ENCODE assay signal across 28 cellular contexts in the genomic region with DNA sequence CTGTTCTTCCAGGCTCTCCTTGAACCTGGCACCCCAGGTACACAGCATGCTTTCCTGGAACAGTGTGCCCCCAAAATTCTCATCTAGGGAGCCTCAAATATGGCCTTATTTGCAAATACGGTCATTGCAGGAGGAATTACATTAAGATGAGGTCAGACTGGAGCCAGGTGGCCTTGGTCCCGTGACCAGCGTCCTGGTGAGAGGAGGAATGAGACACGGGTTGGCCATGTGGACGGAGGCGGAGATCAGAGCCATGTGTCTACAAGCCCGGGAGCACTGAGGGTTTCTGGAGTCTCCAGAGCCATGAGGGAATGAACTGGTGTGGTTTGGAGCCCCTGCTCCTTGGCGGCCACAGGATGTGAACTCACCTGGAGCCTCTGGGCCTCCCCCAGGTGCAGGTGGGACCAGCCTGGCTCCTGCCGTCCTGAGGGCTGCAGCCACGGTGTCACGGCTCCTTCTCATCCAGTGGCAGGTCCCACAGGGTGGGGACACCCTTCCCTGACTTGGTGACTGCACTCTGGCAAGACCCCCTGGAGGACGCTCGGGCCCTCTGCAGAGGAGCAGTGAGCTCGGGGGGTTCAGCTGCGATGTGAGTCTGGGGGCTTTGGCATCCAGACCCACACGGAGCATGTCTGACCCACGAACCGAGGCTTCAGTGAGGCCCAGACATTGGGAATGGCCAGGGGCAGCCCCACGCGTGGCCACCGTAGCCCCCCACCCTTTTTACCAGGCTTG. TPM values are rescaled to one million over a fixed set of nuclear protein-coding genes. Genes with fewer than 3 reads are reported as not detected.
"Had no signal": no experiment of that assay in that cellular context is flagged by ENCODE, and none has a peak within 500 bp of the region (broad histone marks: within the 10 kb centered on the region; RNA-seq: fewer than 3 reads in every experiment).

No MANE protein-coding gene starts in this region.

- FAIRE-seq: frontal cortex, kidney had no signal

- ATAC-seq: heart right ventricle; left cardiac atrium; left ventricle myocardium superior; natural killer cell treated with Interleukin-12 subunit alpha and Interleukin-12 subunit beta and Interleukin-15 and Interleukin-18, amount 100 ng/mL, for 72 hours; stimulated activated naive B cell treated with anti-CD40 and anti-IgM and Interleukin-4, amounts not matched to agents 10 μg/mL and 1 μg/mL and 100 μg/mL, for 72 hours; stimulated activated naive CD8-positive, alpha-beta T cell treated with anti-CD3 and anti-CD28 coated beads, Interleukin-15, amount 100 ng/mL, for 72 hours had no signal

- H3K36me3 Mint-ChIP-seq: natural killer cell treated with Interleukin-12 subunit alpha and Interleukin-12 subunit beta and Interleukin-15 and Interleukin-18, amount 100 ng/mL, for 72 hours; stimulated activated naive B cell treated with anti-CD40 and anti-IgM and Interleukin-4, amounts not matched to agents 10 μg/mL and 1 μg/mL and 100 μg/mL, for 72 hours had no signal

- H3K36me3 ChIP-seq: heart right ventricle, neutrophil, sigmoid colon, thoracic aorta, transverse colon had no signal

- H3K4me3 ChIP-seq: dorsolateral prefrontal cortex, heart right ventricle, lung, sigmoid colon, skin epidermis, thoracic aorta, transverse colon had no signal

- H3K4me3 Mint-ChIP-seq: natural killer cell treated with Interleukin-12 subunit alpha and Interleukin-12 subunit beta and Interleukin-15 and Interleukin-18, amount 100 ng/mL, for 72 hours; stimulated activated naive B cell treated with anti-CD40 and anti-IgM and Interleukin-4, amounts not matched to agents 10 μg/mL and 1 μg/mL and 100 μg/mL, for 72 hours; stimulated activated naive CD8-positive, alpha-beta T cell treated with anti-CD3 and anti-CD28 coated beads, Interleukin-15, amount 100 ng/mL, for 72 hours had no signal

- H3K4me1 ChIP-seq: heart right ventricle, transverse colon had no signal

- H3K27ac Mint-ChIP-seq: natural killer cell treated with Interleukin-12 subunit alpha and Interleukin-12 subunit beta and Interleukin-15 and Interleukin-18, amount 100 ng/mL, for 72 hours; stimulated activated naive B cell treated with anti-CD40 and anti-IgM and Interleukin-4, amounts not matched to agents 10 μg/mL and 1 μg/mL and 100 μg/mL, for 72 hours; stimulated activated naive CD8-positive, alpha-beta T cell treated with anti-CD3 and anti-CD28 coated beads, Interleukin-15, amount 100 ng/mL, for 72 hours had no signal

- H3K9me3 ChIP-seq: heart right ventricle, neutrophil, sigmoid colon, thoracic aorta, transverse colon had no signal

- DNase-seq: cortex of kidney; dorsolateral prefrontal cortex; effector CD8-positive, alpha-beta T cell; heart right ventricle; hypothalamus; kidney; left cardiac atrium; left ventricle myocardium superior; mesenchymal stem cell; midbrain; sigmoid colon; stimulated activated CD4-positive, alpha-beta T cell treated with anti-CD3 and anti-CD28 coated beads, Interleukin-2, amount 100 ng/mL, for 24 hours; stimulated activated CD4-positive, alpha-beta T cell treated with anti-CD3 and anti-CD28 coated beads, Interleukin-4, amount 100 ng/mL, for 4 hours; stimulated activated naive B cell treated with anti-CD40 and anti-IgM and Interleukin-4, amounts not matched to agents 10 μg/mL and 1 μg/mL and 100 μg/mL, for 72 hours; stimulated activated naive CD8-positive, alpha-beta T cell treated with anti-CD3 and anti-CD28 coated beads, Interleukin-15, amount 100 ng/mL, for 72 hours; transverse colon had no signal

- H3K27ac ChIP-seq: dorsolateral prefrontal cortex, heart right ventricle, neutrophil, sigmoid colon, skin epidermis, thoracic aorta, transverse colon had no signal

- H3K9me3 Mint-ChIP-seq: natural killer cell treated with Interleukin-12 subunit alpha and Interleukin-12 subunit beta and Interleukin-15 and Interleukin-18, amount 100 ng/mL, for 72 hours; stimulated activated naive B cell treated with anti-CD40 and anti-IgM and Interleukin-4, amounts not matched to agents 10 μg/mL and 1 μg/mL and 100 μg/mL, for 72 hours; stimulated activated naive CD8-positive, alpha-beta T cell treated with anti-CD3 and anti-CD28 coated beads, Interleukin-15, amount 100 ng/mL, for 72 hours had no signal

RNA-seq across cellular contexts. Expression of gene GNG13, which starts 21.8 kb away (rescaled TPM):
- total RNA-seq: fibroblast of lung; frontal cortex; heart right ventricle; kidney; left cardiac atrium; left ventricle myocardium superior; lung; natural killer cell treated with Interleukin-12 subunit alpha and Interleukin-12 subunit beta and Interleukin-15 and Interleukin-18, amount 100 ng/mL, for 72 hours; osteoblast; pulmonary artery endothelial cell; sigmoid colon; subcutaneous adipose tissue; thoracic aorta; urinary bladder had no signal
- polyA plus RNA-seq: esophagus, fibroblast of lung, heart right ventricle, lung, urinary bladder had no signal
